ENCODE assay signal across 8 cellular contexts in the genomic region with DNA sequence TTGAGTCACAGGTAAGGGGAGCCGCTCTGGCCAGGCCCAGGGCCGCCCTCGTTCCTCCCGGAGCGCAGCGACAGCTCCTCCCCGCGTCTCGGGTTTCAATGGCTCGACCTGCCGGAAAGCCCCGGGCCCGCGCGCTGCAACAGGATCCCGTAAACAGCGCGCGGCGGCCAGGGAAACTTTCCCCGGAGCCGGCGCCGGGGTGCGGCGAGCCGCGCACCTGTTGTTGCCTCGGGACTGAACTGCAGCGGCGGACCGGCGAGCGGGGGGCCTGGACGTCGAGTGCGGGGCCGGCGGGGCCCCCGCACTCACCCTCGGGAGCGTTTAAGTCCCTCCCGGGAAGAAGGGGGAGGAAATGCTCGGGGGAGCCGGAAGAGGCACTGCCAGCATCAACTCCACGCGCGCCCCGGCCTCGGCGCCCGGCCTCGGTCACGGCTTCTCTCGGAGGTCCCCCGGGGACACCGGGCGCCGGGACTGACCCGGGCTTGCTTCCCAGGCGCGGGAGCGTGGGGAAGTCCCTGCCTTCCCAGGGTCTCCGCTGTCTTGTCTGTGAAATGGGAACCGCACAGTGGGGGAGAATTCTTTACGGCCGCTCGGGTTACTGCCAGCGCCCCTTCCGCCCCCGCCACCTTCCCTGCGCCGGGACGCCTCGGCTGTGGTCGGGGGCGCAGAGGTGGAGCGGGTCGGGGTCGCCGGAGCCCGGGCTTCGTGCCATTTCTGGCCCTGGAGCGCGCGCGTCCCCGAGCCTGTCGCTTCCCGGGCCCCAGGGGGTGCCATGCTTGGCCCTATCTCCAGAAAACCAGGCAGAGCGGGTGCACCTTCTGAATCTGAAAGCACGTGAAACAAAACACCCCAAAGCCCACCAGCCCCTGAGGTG. TPM values are rescaled to one million over a fixed set of nuclear protein-coding genes. Genes with fewer than 3 reads are reported as not detected.
DNase-seq lines count a peak whose midpoint lies in the region; ATAC-seq and TF ChIP-seq lines count a peak whose summit lies in the region.

No MANE protein-coding gene starts in this region.

- H3K79me2 ChIP-seq in fibroblast of lung (ENCODE audit: control insufficient read depth, insufficient read depth, low read length) (no peaks in the 10 kb centered on the region), neural cell (replicated peaks; ENCODE audit: insufficient read depth, low read length) (no peaks in the 10 kb centered on the region)

- H3K4me1 ChIP-seq in fibroblast of lung (ENCODE audit: control insufficient read depth, extremely low read depth, insufficient read depth, low read length) = peaks cover 4% of the 10 kb centered on the region
- no peaks in the 10 kb centered on the region for H3K4me1 ChIP-seq in aorta (ENCODE audit: control insufficient read depth in 1 of 2, insufficient read depth in 2 of 2, low read length in 2 of 2)

- ATAC-seq in HG02610 (IDR thresholded peaks at IDR 0.05; ENCODE audit: unreplicated experiment) (peak; percentile 91), aorta (ENCODE audit: low FRiP score) (peak; percentile 86)
- ATAC-seq in activated CD8-positive, alpha-beta T cell treated with anti-CD3 and anti-CD28 coated beads, Interleukin-2, amount 10 ng/mL, durations not matched to agents 7 days and 5 days = peak; percentile 88

- H3K36me3 ChIP-seq in fibroblast of lung (ENCODE audit: control insufficient read depth, insufficient read depth, low read length) (no peaks in the 10 kb centered on the region), neural cell (ENCODE audit: insufficient read depth, low read length) (no peaks in the 10 kb centered on the region), aorta (ENCODE audit: control insufficient read depth in 1 of 2, insufficient read depth in 2 of 2, low read length in 1 of 2) (no peaks in the 10 kb centered on the region)

- H3K4me2 ChIP-seq in fibroblast of lung (ENCODE audit: extremely low read depth, insufficient read depth, low read length) (peak overlapping the region; percentile 54), neural cell (ENCODE audit: low read length) (peak overlapping the region; percentile 32)

- H3K9me3 ChIP-seq in fibroblast of lung (ENCODE audit: control insufficient read depth, insufficient read depth, low read depth, low read length) = no peaks in the 10 kb centered on the region
- no peaks in the 10 kb centered on the region for H3K9me3 ChIP-seq in neural cell (ENCODE audit: low read length)
- H3K9me3 ChIP-seq in aorta (ENCODE audit: control insufficient read depth, low read length) = no peaks in the 10 kb centered on the region

- peak overlapping the region; percentile 46 for H3K27ac Mint-ChIP-seq in activated CD8-positive, alpha-beta T cell treated with anti-CD3 and anti-CD28 coated beads, Interleukin-2, amount 10 ng/mL, durations not matched to agents 7 days and 5 days

- H3K27me3 Mint-ChIP-seq in activated CD8-positive, alpha-beta T cell treated with anti-CD3 and anti-CD28 coated beads, Interleukin-2, amount 10 ng/mL, durations not matched to agents 7 days and 5 days (ENCODE audit: low read depth) = peaks cover 36% of the 10 kb centered on the region

- H3K4me3 ChIP-seq in fibroblast of lung (replicated peaks in 1 of 4; ENCODE audit: control extremely low read depth in 1 of 4, insufficient read depth in 1 of 4, low read depth in 3 of 4, low read length in 4 of 4) (peak overlapping the region; percentile 40 to 58 (median 50)), neural cell (ENCODE audit: low read length) (peak overlapping the region; percentile 70), aorta (ENCODE audit: low read length in 2 of 2) (peak overlapping the region; percentile 42)

- H3K4me1 Mint-ChIP-seq in activated CD8-positive, alpha-beta T cell treated with anti-CD3 and anti-CD28 coated beads, Interleukin-2, amount 10 ng/mL, durations not matched to agents 7 days and 5 days (ENCODE audit: low read depth) = peaks cover 7% of the 10 kb centered on the region

- 1 to 2% methylated on average over 71 to 92 of the region's 92 CpGs for WGBS in aorta, 2 donors

- intact Hi-C loops in aorta (cut with DNase I) = loop anchor here in 1 of 2 donors (2.0 kb wide), 1 partner anchor 70 kb away; no protein-coding TSS in a partner anchor

- POLR2A ChIA-PET in activated CD8-positive, alpha-beta T cell treated with anti-CD3 and anti-CD28 coated beads, Interleukin-2, amount 10 ng/mL, durations not matched to agents 7 days and 5 days (lab: Charles Lee) = no interaction called here

- H3K4me3 Mint-ChIP-seq in activated CD8-positive, alpha-beta T cell treated with anti-CD3 and anti-CD28 coated beads, Interleukin-2, amount 10 ng/mL, durations not matched to agents 7 days and 5 days = peak overlapping the region; percentile 68

- no peak overlapping the region for H3K27ac ChIP-seq in fibroblast of lung (ENCODE audit: insufficient read depth, low read length)
- H3K27ac ChIP-seq in neural cell (ENCODE audit: low read length) = no peak overlapping the region
- H3K27ac ChIP-seq in aorta (ENCODE audit: low read depth in 1 of 2, low read length in 2 of 2) = no peak overlapping the region

- CTCF ChIA-PET in activated CD8-positive, alpha-beta T cell treated with anti-CD3 and anti-CD28 coated beads, Interleukin-2, amount 10 ng/mL, durations not matched to agents 7 days and 5 days (lab: Charles Lee) = no interaction called here

- TF ChIP-seq CTCF in fibroblast of lung (conservative IDR thresholded peaks at IDR 0.05 in 1 of 2, IDR thresholded peaks at IDR 0.05 in 1 of 2; ENCODE audit: low read depth in 1 of 2, low read length in 2 of 2) = no peak
- no peak for TF ChIP-seq CTCF in neural cell (IDR thresholded peaks at IDR 0.05; ENCODE audit: poor library complexity, severe bottlenecking)

- no peaks in the 10 kb centered on the region for H3K9me3 Mint-ChIP-seq in activated CD8-positive, alpha-beta T cell treated with anti-CD3 and anti-CD28 coated beads, Interleukin-2, amount 10 ng/mL, durations not matched to agents 7 days and 5 days (ENCODE audit: insufficient read depth)

- H3K9ac ChIP-seq in fibroblast of lung (ENCODE audit: insufficient read depth, low read length) (peak overlapping the region; percentile 36), neural cell (ENCODE audit: low read length) (no peak overlapping the region)

- peak; percentile 12 for DNase-seq in activated naive CD4-positive, alpha-beta T cell treated with Interleukin-2 at 50 U/mL for 16 hours
- DNase-seq in activated naive CD4-positive, alpha-beta T cell (lab: John Stamatoyannopoulos, UW) = no peak
- peak; percentile 77 for DNase-seq in NCI-H1105 treated with DMSO at 0.1 percent for 48 hours (lab: John Stamatoyannopoulos, UW)
- peak; percentile 42 for DNase-seq in activated CD8-positive, alpha-beta T cell treated with anti-CD3 and anti-CD28 coated beads, Interleukin-2, amount 10 ng/mL, durations not matched to agents 7 days and 5 days
- DNase-seq in fibroblast of lung (ENCODE audit: low read depth in 2 of 2) = peak; percentile 58 to 77
- DNase-seq in aorta = peak; percentile 75 to 88

- no peaks in the 10 kb centered on the region for H3K27me3 ChIP-seq in fibroblast of lung (ENCODE audit: control insufficient read depth, insufficient read depth, low read length)
- peaks cover 29% of the 10 kb centered on the region for H3K27me3 ChIP-seq in neural cell (ENCODE audit: insufficient read depth, low read depth, low read length)
- no peaks in the 10 kb centered on the region for H3K27me3 ChIP-seq in aorta (ENCODE audit: control insufficient read depth in 1 of 2, insufficient read depth in 2 of 2, low read length in 1 of 2)

- no peak for TF ChIP-seq RAD21 in neural cell (conservative IDR thresholded peaks at IDR 0.05)

- H3K36me3 Mint-ChIP-seq in activated CD8-positive, alpha-beta T cell treated with anti-CD3 and anti-CD28 coated beads, Interleukin-2, amount 10 ng/mL, durations not matched to agents 7 days and 5 days (ENCODE audit: low read depth) = no peaks in the 10 kb centered on the region

- TF ChIP-seq EP300 in neural cell (conservative IDR thresholded peaks at IDR 0.05; ENCODE audit: poor library complexity, severe bottlenecking) = no peak

- H2AFZ ChIP-seq in fibroblast of lung (ENCODE audit: low read length) (peak overlapping the region; percentile 17), neural cell (ENCODE audit: low read depth, low read length) (no peak overlapping the region)

- H3F3A ChIP-seq in neural cell (ENCODE audit: insufficient read depth, low read length, poor library complexity, severe bottlenecking) = no peaks in the 10 kb centered on the region

- no peaks in the 10 kb centered on the region for H3K9me2 ChIP-seq in neural cell (ENCODE audit: insufficient read depth, low read length)

- H4K20me1 ChIP-seq in fibroblast of lung (ENCODE audit: control insufficient read depth, extremely low read depth, insufficient read depth, low read length) = no peaks in the 10 kb centered on the region
- no peaks in the 10 kb centered on the region for H4K20me1 ChIP-seq in neural cell (ENCODE audit: insufficient read depth)

TF ChIP-seq in neural cell, 6 proteins besides CTCF, POLR2A, EP300 and RAD21:
- TF ChIP-seq MXI1 (conservative IDR thresholded peaks at IDR 0.05; ENCODE audit: poor library complexity, severe bottlenecking) (no peak), EZH2 (IDR thresholded peaks at IDR 0.05; ENCODE audit: borderline replicate concordance, insufficient read depth, low read length, poor library complexity, severe bottlenecking) (no peak)

RNA-seq across cellular contexts. Expression of a gene that starts 7.4 kb away (rescaled TPM):
- not detected for total RNA-seq in activated CD8-positive, alpha-beta T cell treated with anti-CD3 and anti-CD28 coated beads, Interleukin-2, amount 10 ng/mL, durations not matched to agents 7 days and 5 days
- not detected in 2 replicates for total RNA-seq in fibroblast of lung
- polyA plus RNA-seq in fibroblast of lung = not detected in 2 replicates
- polyA plus RNA-seq in fibroblast of lung (2012) = not detected in 2 replicates
- not detected in 2 replicates for polyA minus RNA-seq in fibroblast of lung (ENCODE audit: low replicate concordance)
- not detected in 2 replicates for polyA plus RNA-seq in neural cell
- not detected in 2 replicates for polyA minus RNA-seq in neural cell
- under 1 TPM; 0.51 to 0.84 TPM for total RNA-seq in aorta
- polyA plus RNA-seq in aorta = 1 to 10 TPM; 1.7 to 2.3 TPM

Comparison
In these comparisons a context has a peak if more than half of its experiments do, and no peak if none do; other contexts are left out.
1. DNase-seq: peak in activated naive CD4-positive, alpha-beta T cell treated with Interleukin-2 at 50 U/mL for 16 hours (single experiment), NCI-H1105 treated with DMSO at 0.1 percent for 48 hours (single experiment), activated CD8-positive, alpha-beta T cell treated with anti-CD3 and anti-CD28 coated beads, Interleukin-2, amount 10 ng/mL, durations not matched to agents 7 days and 5 days (single experiment), fibroblast of lung (2 of 2) and aorta (2 of 2); none in activated naive CD4-positive, alpha-beta T cell (0 of 4).
2. Peak in every context shown above with its lines, with median percentiles within 50 percentile points of each other: ATAC-seq and H3K4me3 ChIP-seq.